In the genomic region with DNA sequence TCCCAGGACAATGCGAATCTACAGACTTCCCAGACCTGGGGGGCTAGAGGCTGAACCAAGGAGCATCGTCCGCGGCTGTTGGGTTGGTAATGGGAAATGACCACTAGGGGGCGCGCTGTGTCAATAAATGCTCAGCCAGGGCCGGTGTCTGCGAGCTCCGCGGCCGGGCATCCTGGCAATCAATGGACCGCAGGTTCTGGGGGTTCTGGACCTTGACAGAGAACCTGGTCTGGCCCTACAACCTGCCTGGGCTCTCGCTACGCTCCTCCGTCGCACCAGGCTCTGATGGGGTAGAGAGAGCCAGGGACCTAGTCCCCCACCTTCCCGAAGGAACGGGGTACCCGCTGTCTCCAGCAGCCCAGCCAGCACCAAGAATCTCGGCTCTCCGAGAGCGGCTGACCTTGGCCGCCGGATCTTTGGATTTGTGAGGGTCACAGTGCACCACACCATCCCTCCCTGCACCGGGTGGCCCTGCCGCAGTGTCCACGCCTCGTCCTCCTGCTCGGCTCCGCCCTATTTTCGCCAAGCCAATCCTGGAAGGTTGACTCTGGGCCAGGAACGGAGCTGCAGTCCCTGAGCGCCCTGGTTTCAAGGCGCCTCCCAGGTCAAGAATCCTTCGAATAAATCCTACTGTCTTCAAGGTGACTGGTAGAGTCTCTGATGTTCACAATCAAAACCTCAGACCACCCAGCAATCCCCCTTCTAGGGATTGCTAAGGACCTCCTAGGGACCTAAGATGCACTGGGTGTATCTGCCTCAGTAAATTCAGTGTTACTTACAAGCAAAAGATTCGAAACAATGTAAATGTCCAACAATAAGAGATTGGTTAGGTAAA, we compare ENCODE assay signal across 7 cellular contexts. TPM values are rescaled to one million over a fixed set of nuclear protein-coding genes. Genes with fewer than 3 reads are reported as not detected.
DNase-seq lines count a peak whose midpoint lies in the region; ATAC-seq and TF ChIP-seq lines count a peak whose summit lies in the region.

No MANE protein-coding gene starts in this region.

- peak; percentile 90 for DNase-seq in GM13977 (ENCODE audit: low spot score)
- peak; percentile 47 for DNase-seq in NCI-H2227 treated with DMSO at 0.1 percent for 48 hours (lab: John Stamatoyannopoulos, UW)
- peak; percentile 92 for DNase-seq in activated CD4-positive, CD25-positive, alpha-beta regulatory T cell treated with anti-CD3 and anti-CD28 coated beads, Interleukin-2, amount 50 U/mL, for 72 hours
- DNase-seq in chondrocyte (ENCODE audit: low spot score), result no peak
- peak; percentile 68 for DNase-seq in kidney glomerular epithelial cell (lab: John Stamatoyannopoulos, UW)
- DNase-seq in stimulated activated CD4-positive, alpha-beta T cell treated with anti-CD3 and anti-CD28 coated beads, Interleukin-15, amount 100 ng/mL, for 24 hours, result peak; percentile 92

- H3K4me1 Mint-ChIP-seq in chondrocyte (ENCODE audit: low read depth), result peaks cover 30% of the 10 kb centered on the region

- peak overlapping the region; percentile 78 for H3K4me3 Mint-ChIP-seq in chondrocyte (ENCODE audit: unreplicated experiment)

- peaks cover 7% of the 10 kb centered on the region for H3K9me3 Mint-ChIP-seq in chondrocyte (ENCODE audit: low read depth)

- peak; percentile 81 for ATAC-seq in HG02970 (IDR thresholded peaks at IDR 0.05; ENCODE audit: low FRiP score, unreplicated experiment)

- H3K27ac Mint-ChIP-seq in chondrocyte (ENCODE audit: unreplicated experiment), result peak overlapping the region; percentile 59

- peaks cover 4% of the 10 kb centered on the region for H3K36me3 Mint-ChIP-seq in chondrocyte (ENCODE audit: low read depth)

- TF ChIP-seq CTCF in GM13977 (IDR thresholded peaks at IDR 0.05; ENCODE audit: extremely low read depth, insufficient read depth, missing control alignments) (peak; percentile 92), chondrocyte (IDR thresholded peaks at IDR 0.05) (peak; percentile 97)

- H3K27me3 Mint-ChIP-seq in chondrocyte (ENCODE audit: low read depth), result peaks cover 6% of the 10 kb centered on the region

- in situ Hi-C loops in GM13977 (cut with MboI; ENCODE audit: low pct_unique_long_range_greater_than_20kb, low sequenced_read_pairs, unreplicated experiment), result loop anchor here (10.0 to 25.0 kb wide), 4 partner anchors 68 to 456 kb away; partner anchors contain the start of gene CMTM2

RNA-seq across cellular contexts. Expression of gene BEAN1, which starts 20.3 kb away (rescaled TPM):
- 3.1 to 4.1 TPM (median 3.7 TPM) in 3 replicates for total RNA-seq in chondrocyte

RNA-seq across cellular contexts. Expression of gene CDH5, which starts 40.3 kb away (rescaled TPM):
- not detected in 3 replicates for total RNA-seq in chondrocyte
